Comparison of ENCODE assay signal across 24 cellular contexts in genomic region chr15:58232273-58233065, GRCh38.
A peak's percentile ranks its signal among the peaks of the same experiment; 100 is the strongest.
DNase-seq lines count a peak whose midpoint lies in the region; ATAC-seq and TF ChIP-seq lines count a peak whose summit lies in the region.
"Had no signal": no experiment of that assay in that cellular context is flagged by ENCODE, and none has a peak within 500 bp of the region (broad histone marks: within the 10 kb centered on the region; RNA-seq: fewer than 3 reads in every experiment).

No MANE protein-coding gene starts in this region.

- ATAC-seq in GM19351 (IDR thresholded peaks at IDR 0.05; ENCODE audit: unreplicated experiment) (no peak), GM19023 (IDR thresholded peaks at IDR 0.05; ENCODE audit: unreplicated experiment) (no peak)
- ATAC-seq: activated T-cell treated with anti-CD3 and anti-CD28 coated beads, Interleukin-2, amount 50 U/mL, for 4 hours; effector memory CD8-positive, alpha-beta T cell; SK-N-SH treated with all-trans-retinoic acid at 6 μM for 48 hours had no signal

- peak; percentile 9 to 20 for DNase-seq in AML-193 (lab: John Stamatoyannopoulos, UW)
- peak; percentile 29 for DNase-seq in HPDE6-E6E7 (ENCODE audit: extremely low spot score)
- peak; percentile 49 to 52 for DNase-seq in SJCRH30
- peak; percentile 83 for DNase-seq in kidney tubule cell (ENCODE audit: low spot score)
- DNase-seq in 8988T = no peak
- DNase-seq in adrenal gland = no peak
- DNase-seq: activated CD4-positive, alpha-beta T cell treated with anti-CD3 and anti-CD28 coated beads, Interleukin-2, amount 10 ng/mL, durations not matched to agents 24 days and 14 days; activated naive CD4-positive, alpha-beta T cell treated with anti-CD3 and anti-CD28 coated beads, Interleukin-2, amount 10 ng/mL, durations not matched to agents 7 days and 5 days; activated T-cell treated with anti-CD3 and anti-CD28 coated beads, Interleukin-2, amount 50 U/mL, for 4 hours; Calu3; colonic mucosa; effector memory CD8-positive, alpha-beta T cell; EL; NCI-H1048; NCI-H187 treated with DMSO at 0.1 percent for 48 hours; NCI-H526; small intestine; stimulated activated CD4-positive, alpha-beta T cell treated with anti-CD3 and anti-CD28 coated beads, Interleukin-1b, Interleukin-23, amount 100 ng/mL, for 48 hours; substantia nigra had no signal

- no peak overlapping the region for H3K27ac ChIP-seq in SJCRH30
- H3K27ac ChIP-seq in adrenal gland = no peak overlapping the region
- H3K27ac ChIP-seq: colonic mucosa, KMS-11, VCaP had no signal

- TF ChIP-seq CTCF in adrenal gland (IDR thresholded peaks at IDR 0.05) = no peak

- H3K36me3 ChIP-seq in SJCRH30 (no peaks in the 10 kb centered on the region), adrenal gland (replicated peaks in 1 of 2) (no peaks in the 10 kb centered on the region)
- H3K36me3 ChIP-seq: colonic mucosa had no signal

- 77 to 84% (median 81%) methylated on average over 3 of the region's 3 CpGs for WGBS in adrenal gland, 4 donors

- no peak for TF ChIP-seq POLR2A in adrenal gland (IDR thresholded peaks at IDR 0.05)

- no peaks in the 10 kb centered on the region for H3K27me3 ChIP-seq in SJCRH30
- no peaks in the 10 kb centered on the region for H3K27me3 ChIP-seq in adrenal gland
- H3K27me3 ChIP-seq: colonic mucosa had no signal

- intact Hi-C loops in adrenal gland (cut with DNase I) = no loop called here

- no peak overlapping the region for H3K4me3 ChIP-seq in SJCRH30
- H3K4me3 ChIP-seq in adrenal gland = no peak overlapping the region
- H3K4me3 ChIP-seq: colonic mucosa had no signal

- peaks cover 21% of the 10 kb centered on the region for H3K4me1 ChIP-seq in SJCRH30
- no peaks in the 10 kb centered on the region for H3K4me1 ChIP-seq in adrenal gland (replicated peaks in 1 of 2)
- H3K4me1 ChIP-seq: colonic mucosa had no signal

- no peaks in the 10 kb centered on the region for H3K9me3 ChIP-seq in SJCRH30 (replicated peaks)
- no peaks in the 10 kb centered on the region for H3K9me3 ChIP-seq in adrenal gland (replicated peaks in 1 of 3)
- H3K9me3 ChIP-seq: colonic mucosa had no signal

Comparison
In these comparisons a context has a peak if more than half of its experiments do, and no peak if none do; other contexts are left out.
1. DNase-seq: peak in AML-193 (2 of 2), HPDE6-E6E7 (single experiment), SJCRH30 (2 of 2) and kidney tubule cell (single experiment); none in 8988T (single experiment) and adrenal gland (0 of 7).